In the genomic region with DNA sequence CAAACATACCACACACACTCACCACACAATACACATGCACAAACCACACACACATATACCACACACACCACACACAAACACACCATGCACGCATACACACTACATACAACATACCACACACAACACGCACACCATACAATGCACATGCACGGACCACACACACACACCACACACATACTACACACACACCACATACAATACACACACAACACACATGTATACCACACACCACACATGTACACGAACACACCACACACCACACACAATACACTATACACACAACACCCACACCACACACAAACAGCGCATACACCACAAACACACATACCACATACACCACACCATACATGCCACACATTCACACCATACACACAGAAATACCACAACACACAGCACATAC, we compare ENCODE assay signal across 28 cellular contexts.
"Had no signal": no experiment of that assay in that cellular context is flagged by ENCODE, and none has a peak within 500 bp of the region (broad histone marks: within the 10 kb centered on the region; RNA-seq: fewer than 3 reads in every experiment).

No MANE protein-coding gene starts in this region.

- H3K36me3 ChIP-seq: esophagus squamous epithelium, ovary, stomach, thyroid gland had no signal

- FAIRE-seq: endometrium had no signal

- H3K4me3 ChIP-seq: esophagus squamous epithelium, lung, mucosa of descending colon, ovary, smooth muscle cell, stomach, thyroid gland had no signal

- H3K27me3 ChIP-seq: esophagus squamous epithelium, ovary, thyroid gland had no signal

- H3K9me3 ChIP-seq: esophagus squamous epithelium, mucosa of descending colon, ovary, stomach, thyroid gland had no signal

- H3K4me1 ChIP-seq: esophagus squamous epithelium, thyroid gland had no signal

- H3K4me2 ChIP-seq: smooth muscle cell had no signal

- H3K27ac ChIP-seq: esophagus squamous epithelium, ovary, stomach, thyroid gland had no signal

- ATAC-seq: effector memory CD8-positive, alpha-beta T cell; left ventricle myocardium superior; sciatic nerve; stimulated activated effector memory CD8-positive, alpha-beta T cell treated with anti-CD3 and anti-CD28 coated beads, Interleukin-12 subunit alpha, Interleukin-12 subunit beta, amount 100 ng/mL, for 72 hours had no signal

- DNase-seq: cerebellar nuclear complex; cortex of kidney; effector memory CD8-positive, alpha-beta T cell; erythroblast; esophagus squamous epithelium; foreskin melanocyte; hypothalamus; immature natural killer cell; islet precursor cell; kidney glomerular epithelial cell; left ventricle myocardium superior; naive B cell; nephron progenitor cell; occipital lobe; ovary; retina; stimulated activated CD4-positive, alpha-beta T cell treated with anti-CD3 and anti-CD28 coated beads, Interleukin-12 subunit alpha, Interleukin-12 subunit beta, amount 100 ng/mL, for 4 hours; stimulated activated CD4-positive, alpha-beta T cell treated with anti-CD3 and anti-CD28 coated beads, Interleukin-1b, Interleukin-23, amount 100 ng/mL, for 48 hours; stimulated activated CD4-positive, alpha-beta T cell treated with anti-CD3 and anti-CD28 coated beads, Interleukin-4, amount 100 ng/mL, for 1 hour; stimulated activated naive CD4-positive, alpha-beta T cell treated with Interleukin-2 at 50 U/mL for 16 hours; stomach; thyroid gland had no signal
